Comparison of ENCODE assay signal across 7 cellular contexts in genomic region chr2:9843229-9844035, GRCh38. TPM values are rescaled to one million over a fixed set of nuclear protein-coding genes. Genes with fewer than 3 reads are reported as not detected.
DNase-seq lines count a peak whose midpoint lies in the region; ATAC-seq and TF ChIP-seq lines count a peak whose summit lies in the region.

TSS of gene TAF1B (plus strand) at chr2:9843474. CDS start at chr2:9843542, 68 bp downstream.

- H3K79me2 ChIP-seq in hepatocyte: peaks cover 37% of the 10 kb centered on the region

- under 1% methylated on average over 50 of the region's 70 CpGs for WGBS in hepatocyte (ENCODE audit: low lambda C conversion rate, missing lambda C conversion rate)

- H3K4me1 ChIP-seq in ascending aorta: peaks cover 6 to 9% of the 10 kb centered on the region in 2 donors
- H3K4me1 ChIP-seq in hepatocyte (ENCODE audit: insufficient read depth): peaks cover 13% of the 10 kb centered on the region

- DNase-seq in NCI-H1930 (lab: John Stamatoyannopoulos, UW) (peak; percentile 86 to 87), ascending aorta (ENCODE audit: low spot score in 2 of 2) (peak in 1 of 2 donors; percentile 87), hepatocyte (ENCODE audit: low spot score) (peak; percentile 96), retina (peak; percentile 98)
- DNase-seq in T-helper 2 cell treated with Interferon-gamma antibody and Interleukin-4, amounts not matched to agents 5 μg/mL and 100 μg/mL, for 36 hours (ENCODE audit: low spot score): peak; percentile 92

- TF ChIP-seq POLR2A in GM18505 (IDR thresholded peaks at IDR 0.05; ENCODE audit: borderline replicate concordance, extremely low read depth, insufficient read depth, insufficient read length): peak; percentile 72

- H3K36me3 Mint-ChIP-seq in T-helper 2 cell treated with Interferon-gamma antibody and Interleukin-4, amounts not matched to agents 5 μg/mL and 100 μg/mL, for 36 hours (ENCODE audit: low read depth): peaks cover 35% of the 10 kb centered on the region

- H3K4me3 ChIP-seq in ascending aorta (peak within 1 kb of the TSS; percentile 92 to 93), hepatocyte (peak within 1 kb of the TSS; percentile 45)

- no peaks in the 10 kb centered on the region for H3K9me3 Mint-ChIP-seq in T-helper 2 cell treated with Interferon-gamma antibody and Interleukin-4, amounts not matched to agents 5 μg/mL and 100 μg/mL, for 36 hours

- peak within 1 kb of the TSS; percentile 90 for H3K4me2 ChIP-seq in hepatocyte

- H3K27ac ChIP-seq in ascending aorta: peak within 1 kb of the TSS; percentile 87 to 88
- peak within 1 kb of the TSS; percentile 90 for H3K27ac ChIP-seq in hepatocyte

- H3K9me2 ChIP-seq in hepatocyte (replicated peaks; ENCODE audit: insufficient read depth): no peaks in the 10 kb centered on the region

- peaks cover 5 to 6% of the 10 kb centered on the region in 2 donors for H3K36me3 ChIP-seq in ascending aorta
- H3K36me3 ChIP-seq in hepatocyte (replicated peaks; ENCODE audit: insufficient read depth, low read depth): no peaks in the 10 kb centered on the region

- H3K27ac Mint-ChIP-seq in T-helper 2 cell treated with Interferon-gamma antibody and Interleukin-4, amounts not matched to agents 5 μg/mL and 100 μg/mL, for 36 hours: peak within 1 kb of the TSS; percentile 94

- intact Hi-C loops in ascending aorta (cut with DNase I): loop anchor here (2.0 to 10.0 kb wide), 5 partner anchors 46 to 277 kb away; partner anchors contain the start of genes CYS1, GRHL1 and KLF11

- H3K4me3 Mint-ChIP-seq in T-helper 2 cell treated with Interferon-gamma antibody and Interleukin-4, amounts not matched to agents 5 μg/mL and 100 μg/mL, for 36 hours: peak within 1 kb of the TSS; percentile 94

- H3K27me3 Mint-ChIP-seq in T-helper 2 cell treated with Interferon-gamma antibody and Interleukin-4, amounts not matched to agents 5 μg/mL and 100 μg/mL, for 36 hours (ENCODE audit: low read depth): no peaks in the 10 kb centered on the region

- H3K27me3 ChIP-seq in ascending aorta (no peaks in the 10 kb centered on the region), hepatocyte (no peaks in the 10 kb centered on the region)

- H3K4me1 Mint-ChIP-seq in T-helper 2 cell treated with Interferon-gamma antibody and Interleukin-4, amounts not matched to agents 5 μg/mL and 100 μg/mL, for 36 hours (ENCODE audit: low read depth): peaks cover 49% of the 10 kb centered on the region

- ATAC-seq in GM18505 (IDR thresholded peaks at IDR 0.05; ENCODE audit: unreplicated experiment) (peak; percentile 90), HG02973 (IDR thresholded peaks at IDR 0.05; ENCODE audit: unreplicated experiment) (peak; percentile 77)

- H4K20me1 ChIP-seq in hepatocyte (ENCODE audit: insufficient read depth, poor library complexity, severe bottlenecking): no peaks in the 10 kb centered on the region

- H3K9me3 ChIP-seq in ascending aorta: no peaks in the 10 kb centered on the region
- H3K9me3 ChIP-seq in hepatocyte (ENCODE audit: low read depth): no peaks in the 10 kb centered on the region

- H2AFZ ChIP-seq in hepatocyte: peak within 1 kb of the TSS; percentile 88

- TF ChIP-seq CTCF in ascending aorta (IDR thresholded peaks at IDR 0.05): peak in 1 of 3 experiments; percentile 11
- TF ChIP-seq CTCF in hepatocyte (IDR thresholded peaks at IDR 0.05; ENCODE audit: poor library complexity): peak; percentile 42

RNA-seq across cellular contexts. Expression of gene TAF1B, which starts in this region (rescaled TPM):
- total RNA-seq in ascending aorta: 58.5 TPM
- total RNA-seq in hepatocyte: 14.7 and 19.4 TPM in 2 replicates
- 8.0 and 13.2 TPM in 2 replicates for polyA plus RNA-seq in hepatocyte
